Comparison of ENCODE assay signal across 10 cellular contexts in genomic region chr12:49809369-49810158, GRCh38. TPM values are rescaled to one million over a fixed set of nuclear protein-coding genes. Genes with fewer than 3 reads are reported as not detected.
DNase-seq lines count a peak whose midpoint lies in the region; ATAC-seq and TF ChIP-seq lines count a peak whose summit lies in the region.
"Had no signal": no experiment of that assay in that cellular context is flagged by ENCODE, and none has a peak within 500 bp of the region (broad histone marks: within the 10 kb centered on the region; RNA-seq: fewer than 3 reads in every experiment).

No MANE protein-coding gene starts in this region.

- DNase-seq in GM03348 (ENCODE audit: low spot score) (peak; percentile 48), ascending aorta (ENCODE audit: low spot score in 2 of 2) (no peak), islet precursor cell (peak; percentile 85), gastrocnemius medialis (peak in 1 of 2 donors; percentile 52), GM19238 (ENCODE audit: insufficient read length, low spot score) (no peak), OCI-M1 (lab: John Stamatoyannopoulos, UW) (no peak)
- DNase-seq in stimulated activated CD4-positive, alpha-beta T cell treated with anti-CD3 and anti-CD28 coated beads, Interleukin-2, amount 100 ng/mL, for 24 hours, result no peak
- DNase-seq in stimulated activated naive CD8-positive, alpha-beta T cell treated with anti-CD3 and anti-CD28 coated beads, Interleukin-15, Interleukin-2, amounts not matched to agents 100 U/mL and 50 U/mL, for 24 hours, result no peak
- DNase-seq: NCI-H774 had no signal

- H3K27me3 ChIP-seq in ascending aorta (no peaks in the 10 kb centered on the region), gastrocnemius medialis (no peaks in the 10 kb centered on the region)

- H3K4me1 ChIP-seq in ascending aorta (peaks cover 16 to 24% of the 10 kb centered on the region in 2 donors), gastrocnemius medialis (peaks cover 32 to 35% of the 10 kb centered on the region in 2 donors)

- H3K4me3 ChIP-seq in ascending aorta, result peak overlapping the region in 1 of 2 donors; percentile 42
- H3K4me3 ChIP-seq in gastrocnemius medialis, result peak overlapping the region in 2 of 4 donors; percentile 15 to 27

- H3K36me3 ChIP-seq in ascending aorta (peaks cover 16% of the 10 kb centered on the region in 2 donors), gastrocnemius medialis (peaks cover 0 to 17% of the 10 kb centered on the region in 2 donors)

- TF ChIP-seq POLR2A in gastrocnemius medialis (IDR thresholded peaks at IDR 0.05), result no peak

- H3K27ac ChIP-seq in ascending aorta (peak overlapping the region; percentile 82 to 90), gastrocnemius medialis (peak overlapping the region; percentile 66 to 77 (median 76))
- H3K27ac ChIP-seq: C4-2B had no signal

- no peak for TF ChIP-seq CTCF in ascending aorta (IDR thresholded peaks at IDR 0.05)
- no peak for TF ChIP-seq CTCF in gastrocnemius medialis (IDR thresholded peaks at IDR 0.05 in 4 of 5, conservative IDR thresholded peaks at IDR 0.05 in 1 of 5)

- H3K9me3 ChIP-seq in ascending aorta (no peaks in the 10 kb centered on the region), gastrocnemius medialis (no peaks in the 10 kb centered on the region)

- ATAC-seq in gastrocnemius medialis, result peak; percentile 52 to 58
- no peak for ATAC-seq in stimulated activated naive CD8-positive, alpha-beta T cell treated with anti-CD3 and anti-CD28 coated beads, Interleukin-15, Interleukin-2, amounts not matched to agents 100 U/mL and 50 U/mL, for 24 hours

- intact Hi-C loops in ascending aorta (cut with DNase I), result no loop called here
- intact Hi-C loops in gastrocnemius medialis (cut with DNase I; ENCODE audit: low total_unique reads), result no loop called here

- in situ Hi-C loops in gastrocnemius medialis (cut with MboI; ENCODE audit: low sequenced_read_pairs in 4 of 4), result no loop called here

RNA-seq across cellular contexts. Expression of gene NCKAP5L, which starts 18.6 kb away (rescaled TPM):
- 33.4 TPM for total RNA-seq in ascending aorta
- 10 to 100 TPM in 3 of 4 donors, 1 to 10 TPM in 1; 8.4 to 15.5 (median 10.4) TPM for total RNA-seq in gastrocnemius medialis

RNA-seq across cellular contexts. Expression of gene BCDIN3D, which starts 33.3 kb away (rescaled TPM):
- total RNA-seq in ascending aorta, result 2.6 TPM
- total RNA-seq in gastrocnemius medialis, result 1 to 10 TPM; 1.2 to 2.7 (median 2.3) TPM

Comparison
In these comparisons a context has a peak if more than half of its experiments do, and no peak if none do; other contexts are left out.
1. DNase-seq: peak in GM03348 (single experiment) and islet precursor cell (single experiment); none in ascending aorta (0 of 2), GM19238 (single experiment), stimulated activated CD4-positive, alpha-beta T cell treated with anti-CD3 and anti-CD28 coated beads, Interleukin-2, amount 100 ng/mL, for 24 hours (0 of 2), OCI-M1 (single experiment) and stimulated activated naive CD8-positive, alpha-beta T cell treated with anti-CD3 and anti-CD28 coated beads, Interleukin-15, Interleukin-2, amounts not matched to agents 100 U/mL and 50 U/mL, for 24 hours (single experiment).